ENCODE assay signal across 8 cellular contexts in genomic region chr1:65148178-65148547, GRCh38. TPM values are rescaled to one million over a fixed set of nuclear protein-coding genes. Genes with fewer than 3 reads are reported as not detected.
DNase-seq lines count a peak whose midpoint lies in the region; ATAC-seq and TF ChIP-seq lines count a peak whose summit lies in the region.
"Not testable (repeated sequence)": the region's sequence is repeated elsewhere in the genome, so short reads cannot be mapped to it uniquely, and the experiment has no call there.

Gene AK4, plus strand, starts transcription at chr1:65148203. Its CDS starts 205 bp downstream, at chr1:65148408.

- H3K4me1 ChIP-seq in HUES64 (ENCODE audit: insufficient read depth, low read length) = peaks cover 36% of the 10 kb centered on the region
- H3K4me1 ChIP-seq in osteoblast (ENCODE audit: insufficient read depth, low read length) = not testable (repeated sequence)

- H3K79me2 ChIP-seq in osteoblast (ENCODE audit: insufficient read depth, low read length) = not testable (repeated sequence)

- not testable (repeated sequence) for H3K9me3 ChIP-seq in HUES64 (ENCODE audit: insufficient read depth, low read depth, low read length); iPS-18c (ENCODE audit: control insufficient read depth, insufficient read depth, low read length); osteoblast (ENCODE audit: low read depth, low read length)

- not testable (repeated sequence) for TF ChIP-seq CTCF in osteoblast (IDR thresholded peaks at IDR 0.05; ENCODE audit: extremely low read depth, low read depth, low read length)

- peak within 1 kb of the TSS; percentile 93 for H3K4me3 Mint-ChIP-seq in activated CD4-positive, alpha-beta T cell treated with anti-CD3 and anti-CD28 coated beads, Interleukin-2, amount 10 ng/mL, durations not matched to agents 24 days and 14 days

- H3K9me3 Mint-ChIP-seq in activated CD4-positive, alpha-beta T cell treated with anti-CD3 and anti-CD28 coated beads, Interleukin-2, amount 10 ng/mL, durations not matched to agents 24 days and 14 days = not testable (repeated sequence)

- peaks cover 28% of the 10 kb centered on the region for H3K36me3 Mint-ChIP-seq in activated CD4-positive, alpha-beta T cell treated with anti-CD3 and anti-CD28 coated beads, Interleukin-2, amount 10 ng/mL, durations not matched to agents 24 days and 14 days (ENCODE audit: low read depth)

- peak; percentile 3 for ATAC-seq in GM18861 (IDR thresholded peaks at IDR 0.05; ENCODE audit: unreplicated experiment)
- peak; percentile 15 for ATAC-seq in HG02588 (IDR thresholded peaks at IDR 0.05; ENCODE audit: unreplicated experiment)

- H3K4me3 ChIP-seq in HUES64 (ENCODE audit: low read length) (peak within 1 kb of the TSS; percentile 62), iPS-18c (ENCODE audit: insufficient read depth, low read depth, low read length) (peak within 1 kb of the TSS; percentile 72), osteoblast (ENCODE audit: insufficient read depth, low read length) (peak within 1 kb of the TSS; percentile 78)

- peak within 1 kb of the TSS; percentile 70; the same call in 1 of the 2 replicates for H3K27ac ChIP-seq in HUES64 (ENCODE audit: low read depth, low read length)
- H3K27ac ChIP-seq in osteoblast (ENCODE audit: low read depth, low read length) = not testable (repeated sequence)

- WGBS in HUES64 = 0% methylated on average over 6 of the region's 33 CpGs

- intact Hi-C loops in activated CD4-positive, alpha-beta T cell treated with anti-CD3 and anti-CD28 coated beads, Interleukin-2, amount 10 ng/mL, durations not matched to agents 24 days and 14 days (cut with micrococcal nuclease) = loop anchor here (1.0 to 10.0 kb wide), 5 partner anchors 65 to 271 kb away; partner anchors contain the start of gene JAK1

- peaks cover 39% of the 10 kb centered on the region for H3K4me1 Mint-ChIP-seq in activated CD4-positive, alpha-beta T cell treated with anti-CD3 and anti-CD28 coated beads, Interleukin-2, amount 10 ng/mL, durations not matched to agents 24 days and 14 days

- H3K27me3 ChIP-seq in HUES64 (ENCODE audit: insufficient read depth, low read length) (peaks cover 53% of the 10 kb centered on the region), osteoblast (ENCODE audit: insufficient read depth, low read length) (peaks cover 19% of the 10 kb centered on the region)

- peak within 1 kb of the TSS; percentile 96 for H3K27ac Mint-ChIP-seq in activated CD4-positive, alpha-beta T cell treated with anti-CD3 and anti-CD28 coated beads, Interleukin-2, amount 10 ng/mL, durations not matched to agents 24 days and 14 days

- peaks cover 13% of the 10 kb centered on the region for H3K27me3 Mint-ChIP-seq in activated CD4-positive, alpha-beta T cell treated with anti-CD3 and anti-CD28 coated beads, Interleukin-2, amount 10 ng/mL, durations not matched to agents 24 days and 14 days

- H3K9ac ChIP-seq in HUES64 (ENCODE audit: low read depth, low read length) = peak within 1 kb of the TSS; percentile 84

- not testable (repeated sequence) for DNase-seq in activated CD4-positive, alpha-beta T cell treated with anti-CD3 and anti-CD28 coated beads, Interleukin-2, amount 10 ng/mL, durations not matched to agents 24 days and 14 days; dermis microvascular lymphatic vessel endothelial cell (ENCODE audit: low read depth in 2 of 2); osteoblast (ENCODE audit: insufficient read length, low spot score, missing footprints); ureter (ENCODE audit: low spot score)

- H3K36me3 ChIP-seq in HUES64 (ENCODE audit: insufficient read depth, low read length); osteoblast (ENCODE audit: insufficient read depth, low read length): not testable (repeated sequence)

- peak within 1 kb of the TSS; percentile 56 for H2AFZ ChIP-seq in osteoblast (ENCODE audit: low read length)

- peak within 1 kb of the TSS; percentile 84 for H3K4me2 ChIP-seq in osteoblast (ENCODE audit: insufficient read depth, low read length)

- H4K20me1 ChIP-seq in osteoblast (ENCODE audit: insufficient read depth, low read length) = not testable (repeated sequence)

RNA-seq across cellular contexts. Expression of gene AK4, which starts in this region (rescaled TPM):
- 63.7 TPM for polyA plus RNA-seq in HUES64 (2013, experiment 1 of 2)
- polyA plus RNA-seq in HUES64 (2013, experiment 2 of 2) = 66.6 TPM
- 135 and 138 TPM in 2 replicates for total RNA-seq in activated CD4-positive, alpha-beta T cell treated with anti-CD3 and anti-CD28 coated beads, Interleukin-2, amount 10 ng/mL, durations not matched to agents 24 days and 14 days
- 16.6 and 23.5 TPM in 2 replicates for total RNA-seq in dermis microvascular lymphatic vessel endothelial cell
- total RNA-seq in osteoblast = 18.3 and 37.6 TPM in 2 replicates
- total RNA-seq in ureter = 51.9 TPM
